Comparison of ENCODE assay signal across 1 cellular context in the genomic region with DNA sequence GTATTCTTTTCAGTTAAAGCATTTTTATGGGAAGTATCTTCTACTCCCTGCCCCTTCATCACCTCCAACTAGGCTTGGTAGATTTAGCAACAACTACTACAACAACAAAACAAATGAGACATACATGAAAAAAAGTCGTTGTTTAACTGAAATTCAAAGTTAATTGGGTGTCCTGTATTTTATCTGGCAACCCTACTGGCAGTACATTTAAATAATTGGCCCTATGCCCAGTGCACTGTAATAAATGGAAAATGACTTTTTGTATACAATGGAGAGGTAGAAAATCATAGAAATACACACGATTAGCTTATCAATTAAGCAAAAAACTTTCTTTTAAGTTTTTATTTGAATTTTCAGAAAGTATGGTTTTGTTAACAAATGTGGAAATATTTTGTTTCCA.
TF ChIP-seq lines count a peak whose summit lies in the region.

No MANE protein-coding gene starts in this region.

TF ChIP-seq in SK-N-SH treated with all-trans-retinoic acid at 6 μM for 48 hours, 23 proteins besides CTCF, POLR2A, EP300 and RAD21 (continued from another document):
- TF ChIP-seq, protein P1, sequence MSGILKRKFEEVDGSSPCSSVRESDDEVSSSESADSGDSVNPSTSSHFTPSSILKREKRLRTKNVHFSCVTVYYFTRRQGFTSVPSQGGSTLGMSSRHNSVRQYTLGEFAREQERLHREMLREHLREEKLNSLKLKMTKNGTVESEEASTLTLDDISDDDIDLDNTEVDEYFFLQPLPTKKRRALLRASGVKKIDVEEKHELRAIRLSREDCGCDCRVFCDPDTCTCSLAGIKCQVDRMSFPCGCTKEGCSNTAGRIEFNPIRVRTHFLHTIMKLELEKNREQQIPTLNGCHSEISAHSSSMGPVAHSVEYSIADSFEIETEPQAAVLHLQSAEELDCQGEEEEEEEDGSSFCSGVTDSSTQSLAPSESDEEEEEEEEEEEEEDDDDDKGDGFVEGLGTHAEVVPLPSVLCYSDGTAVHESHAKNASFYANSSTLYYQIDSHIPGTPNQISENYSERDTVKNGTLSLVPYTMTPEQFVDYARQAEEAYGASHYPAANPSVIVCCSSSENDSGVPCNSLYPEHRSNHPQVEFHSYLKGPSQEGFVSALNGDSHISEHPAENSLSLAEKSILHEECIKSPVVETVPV (CRISPR knock-in tag; IDR thresholded peaks at IDR 0.05) = no peak
- TF ChIP-seq, protein P2, sequence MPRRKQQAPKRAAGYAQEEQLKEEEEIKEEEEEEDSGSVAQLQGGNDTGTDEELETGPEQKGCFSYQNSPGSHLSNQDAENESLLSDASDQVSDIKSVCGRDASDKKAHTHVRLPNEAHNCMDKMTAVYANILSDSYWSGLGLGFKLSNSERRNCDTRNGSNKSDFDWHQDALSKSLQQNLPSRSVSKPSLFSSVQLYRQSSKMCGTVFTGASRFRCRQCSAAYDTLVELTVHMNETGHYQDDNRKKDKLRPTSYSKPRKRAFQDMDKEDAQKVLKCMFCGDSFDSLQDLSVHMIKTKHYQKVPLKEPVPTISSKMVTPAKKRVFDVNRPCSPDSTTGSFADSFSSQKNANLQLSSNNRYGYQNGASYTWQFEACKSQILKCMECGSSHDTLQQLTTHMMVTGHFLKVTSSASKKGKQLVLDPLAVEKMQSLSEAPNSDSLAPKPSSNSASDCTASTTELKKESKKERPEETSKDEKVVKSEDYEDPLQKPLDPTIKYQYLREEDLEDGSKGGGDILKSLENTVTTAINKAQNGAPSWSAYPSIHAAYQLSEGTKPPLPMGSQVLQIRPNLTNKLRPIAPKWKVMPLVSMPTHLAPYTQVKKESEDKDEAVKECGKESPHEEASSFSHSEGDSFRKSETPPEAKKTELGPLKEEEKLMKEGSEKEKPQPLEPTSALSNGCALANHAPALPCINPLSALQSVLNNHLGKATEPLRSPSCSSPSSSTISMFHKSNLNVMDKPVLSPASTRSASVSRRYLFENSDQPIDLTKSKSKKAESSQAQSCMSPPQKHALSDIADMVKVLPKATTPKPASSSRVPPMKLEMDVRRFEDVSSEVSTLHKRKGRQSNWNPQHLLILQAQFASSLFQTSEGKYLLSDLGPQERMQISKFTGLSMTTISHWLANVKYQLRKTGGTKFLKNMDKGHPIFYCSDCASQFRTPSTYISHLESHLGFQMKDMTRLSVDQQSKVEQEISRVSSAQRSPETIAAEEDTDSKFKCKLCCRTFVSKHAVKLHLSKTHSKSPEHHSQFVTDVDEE (CRISPR knock-in tag; IDR thresholded peaks at IDR 0.05) = no peak
- TF ChIP-seq TCF4 (CRISPR knock-in tag; IDR thresholded peaks at IDR 0.05; ENCODE audit: borderline replicate concordance) = no peak
- no peak for TF ChIP-seq ESRRG (CRISPR knock-in tag; IDR thresholded peaks at IDR 0.05)
- TF ChIP-seq OSR1 (CRISPR knock-in tag; IDR thresholded peaks at IDR 0.05) = no peak
